ENCODE assay signal across 8 cellular contexts in the genomic region with DNA sequence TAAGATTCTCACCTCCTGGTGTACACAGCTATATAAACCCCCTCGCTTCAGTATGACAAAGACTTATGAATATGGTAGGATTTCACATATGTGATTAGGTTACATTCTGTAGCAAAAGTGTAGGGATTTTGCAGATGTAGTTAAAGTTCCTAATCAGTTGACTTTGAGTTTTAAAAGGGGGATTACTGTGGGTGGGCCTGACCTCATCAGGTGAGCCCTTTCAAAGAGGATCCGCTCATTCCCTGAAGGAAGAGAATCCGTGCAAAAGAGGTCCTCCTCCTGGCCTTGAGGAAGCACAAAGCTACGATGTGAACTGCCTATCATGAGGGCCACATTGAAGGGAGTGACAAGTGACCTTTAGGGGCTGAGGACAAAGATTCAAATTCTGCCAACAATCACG.
"Had no signal": no experiment of that assay in that cellular context is flagged by ENCODE, and none has a peak within 500 bp of the region (broad histone marks: within the 10 kb centered on the region; RNA-seq: fewer than 3 reads in every experiment).

No MANE protein-coding gene starts in this region.

- DNase-seq: GDM1, GF-D8 had no signal

- ATAC-seq: GM12878 had no signal

- FAIRE-seq: G401.6, GM12878, GM12891, GM12892, GM18507, GM19239 had no signal

- H3K4me3 ChIP-seq: GM12878 had no signal
